In genomic region chr2:46942143-46942526, GRCh38 we compare ENCODE assay signal across 8 cellular contexts. TPM values are rescaled to one million over a fixed set of nuclear protein-coding genes. Genes with fewer than 3 reads are reported as not detected.
DNase-seq lines count a peak whose midpoint lies in the region; ATAC-seq and TF ChIP-seq lines count a peak whose summit lies in the region.

No MANE protein-coding gene starts in this region.

- no peaks in the 10 kb centered on the region for H3K9me2 ChIP-seq in Loucy (replicated peaks; ENCODE audit: low read depth, low read length)

- peak overlapping the region; percentile 98 to 100 (median 100) for H3K27ac Mint-ChIP-seq in CD8-positive, alpha-beta memory T cell
- no peak overlapping the region for H3K27ac Mint-ChIP-seq in neural progenitor cell

- peak overlapping the region; percentile 97 to 100 (median 99) for H3K4me3 Mint-ChIP-seq in CD8-positive, alpha-beta memory T cell
- H3K4me3 Mint-ChIP-seq in neural progenitor cell: peak overlapping the region; percentile 94

- no peaks in the 10 kb centered on the region for H3F3A ChIP-seq in Loucy (ENCODE audit: low read depth)
- H3F3A ChIP-seq in neural progenitor cell (ENCODE audit: low read depth): peaks cover 22% of the 10 kb centered on the region

- peaks cover 49 to 73% (median 69%) of the 10 kb centered on the region in 3 donors for H3K4me1 Mint-ChIP-seq in CD8-positive, alpha-beta memory T cell
- peaks cover 27% of the 10 kb centered on the region for H3K4me1 Mint-ChIP-seq in neural progenitor cell

- peak; percentile 31 for ATAC-seq in GM21528 (IDR thresholded peaks at IDR 0.05; ENCODE audit: low FRiP score, unreplicated experiment)

- CTCF ChIA-PET in CD8-positive, alpha-beta memory T cell (lab: Charles Lee): interaction anchor here (0.6 to 1.3 kb wide), 2 partner anchors 9 to 490 kb away, joined by 3 to 7 read pairs; no protein-coding TSS in a partner anchor

- peaks cover 0 to 1% of the 10 kb centered on the region in 2 donors for H3K27me3 Mint-ChIP-seq in CD8-positive, alpha-beta memory T cell
- H3K27me3 Mint-ChIP-seq in neural progenitor cell (ENCODE audit: insufficient read depth, low read depth): peaks cover 8% of the 10 kb centered on the region

- H3K4me3 ChIP-seq in CD8-positive, alpha-beta memory T cell (ENCODE audit: low read length): peak overlapping the region; percentile 96
- H3K4me3 ChIP-seq in Loucy (ENCODE audit: low read length, poor library complexity, severe bottlenecking): peak overlapping the region; percentile 96
- H3K4me3 ChIP-seq in esophagus (ENCODE audit: low read depth in 1 of 2, low read length in 2 of 2): peak overlapping the region; percentile 76 to 89
- peak overlapping the region; percentile 67 for H3K4me3 ChIP-seq in neural progenitor cell

- peaks cover 47% of the 10 kb centered on the region for H3K4me1 ChIP-seq in CD8-positive, alpha-beta memory T cell (ENCODE audit: insufficient read depth, low read length)
- peaks cover 61% of the 10 kb centered on the region for H3K4me1 ChIP-seq in Loucy (ENCODE audit: insufficient read depth, low read length, poor library complexity, severe bottlenecking)
- peaks cover 0 to 9% of the 10 kb centered on the region in 2 donors for H3K4me1 ChIP-seq in esophagus (ENCODE audit: control insufficient read depth in 2 of 2, insufficient read depth in 2 of 2, low read length in 1 of 2)
- H3K4me1 ChIP-seq in neural progenitor cell: peaks cover 11% of the 10 kb centered on the region

- POLR2A ChIA-PET in CD8-positive, alpha-beta memory T cell (lab: Charles Lee): no interaction called here

- no peaks in the 10 kb centered on the region for H3K36me3 ChIP-seq in CD8-positive, alpha-beta memory T cell (ENCODE audit: insufficient read depth, low read length)
- no peaks in the 10 kb centered on the region for H3K36me3 ChIP-seq in Loucy (ENCODE audit: insufficient read depth, low read length)
- peaks cover 0 to 2% of the 10 kb centered on the region in 2 donors for H3K36me3 ChIP-seq in esophagus (ENCODE audit: control insufficient read depth in 2 of 2, insufficient read depth in 2 of 2, low read length in 1 of 2)
- no peaks in the 10 kb centered on the region for H3K36me3 ChIP-seq in neural progenitor cell

- H3K4me2 ChIP-seq in Loucy (ENCODE audit: low read depth, low read length, poor library complexity, severe bottlenecking) (peak overlapping the region; percentile 99), neural progenitor cell (peak overlapping the region; percentile 99)

- H3K27me3 ChIP-seq in CD8-positive, alpha-beta memory T cell (ENCODE audit: insufficient read depth, low read length, poor library complexity, severe bottlenecking): no peaks in the 10 kb centered on the region
- H3K27me3 ChIP-seq in Loucy (ENCODE audit: insufficient read depth, low read length, poor library complexity, severe bottlenecking) (no peaks in the 10 kb centered on the region), esophagus (ENCODE audit: control insufficient read depth in 1 of 2, insufficient read depth in 2 of 2, low read length in 2 of 2) (no peaks in the 10 kb centered on the region), neural progenitor cell (peaks cover 8% of the 10 kb centered on the region)

- peaks cover 0 to 25% (median 6%) of the 10 kb centered on the region in 3 donors for H3K36me3 Mint-ChIP-seq in CD8-positive, alpha-beta memory T cell
- H3K36me3 Mint-ChIP-seq in neural progenitor cell: peaks cover 5% of the 10 kb centered on the region

- peak; percentile 65 to 84 (median 71) for DNase-seq in CD8-positive, alpha-beta memory T cell
- peak; percentile 64 for DNase-seq in activated CD8-positive, alpha-beta memory T cell treated with anti-CD3 and anti-CD28 coated beads, Interleukin-2, amount 50 U/mL, for 4 hours
- DNase-seq in neural progenitor cell (ENCODE audit: low spot score): peak; percentile 18
- no peak for DNase-seq in SW 1271 (lab: John Stamatoyannopoulos, UW)

- peak overlapping the region; percentile 96 for H2AFZ ChIP-seq in Loucy (ENCODE audit: low read length)
- H2AFZ ChIP-seq in neural progenitor cell (replicated peaks): peak overlapping the region; percentile 64

- 5 to 6% methylated on average over 10 of the region's 10 CpGs for WGBS in esophagus, 2 donors

- peak overlapping the region; percentile 96 for H3K27ac ChIP-seq in CD8-positive, alpha-beta memory T cell (ENCODE audit: low read depth, low read length)
- H3K27ac ChIP-seq in esophagus (ENCODE audit: low read depth in 2 of 2, low read length in 1 of 2) (peak overlapping the region; percentile 90 to 94), neural progenitor cell (no peak overlapping the region), temporal lobe (ENCODE audit: low read depth, low read length) (peak overlapping the region; percentile 69)

- H4K20me1 ChIP-seq in Loucy (ENCODE audit: insufficient read depth, low read length, poor library complexity, severe bottlenecking) (no peaks in the 10 kb centered on the region), neural progenitor cell (ENCODE audit: low read depth) (peaks cover 12% of the 10 kb centered on the region)

- H3K9me3 ChIP-seq in CD8-positive, alpha-beta memory T cell (ENCODE audit: low read length): no peaks in the 10 kb centered on the region
- H3K9me3 ChIP-seq in Loucy (ENCODE audit: insufficient read depth, low read depth, low read length): no peaks in the 10 kb centered on the region
- H3K9me3 ChIP-seq in esophagus (ENCODE audit: control insufficient read depth in 2 of 2, insufficient read depth in 1 of 2, low read depth in 1 of 2, low read length in 1 of 2): no peaks in the 10 kb centered on the region
- no peaks in the 10 kb centered on the region for H3K9me3 ChIP-seq in neural progenitor cell (ENCODE audit: low read depth)

- TF ChIP-seq CTCF in Loucy (conservative IDR thresholded peaks at IDR 0.05; ENCODE audit: low read length) (no peak), neural progenitor cell (IDR thresholded peaks at IDR 0.05) (no peak)

- H3K79me2 ChIP-seq in Loucy (ENCODE audit: insufficient read depth, low read length): peaks cover 56% of the 10 kb centered on the region
- no peaks in the 10 kb centered on the region for H3K79me2 ChIP-seq in neural progenitor cell (ENCODE audit: low read depth)

- H3K9ac ChIP-seq in Loucy (ENCODE audit: low read depth, low read length, poor library complexity, severe bottlenecking) (peak overlapping the region; percentile 90), neural progenitor cell (no peak overlapping the region)

- H3K9me3 Mint-ChIP-seq in CD8-positive, alpha-beta memory T cell: no peaks in the 10 kb centered on the region
- no peaks in the 10 kb centered on the region for H3K9me3 Mint-ChIP-seq in neural progenitor cell

RNA-seq across cellular contexts. Expression of gene TTC7A, which starts 1.1 kb away (rescaled TPM):
- 10 to 100 TPM; 50.8 to 54.1 TPM for total RNA-seq in CD8-positive, alpha-beta memory T cell
- polyA plus RNA-seq in CD8-positive, alpha-beta memory T cell: 20.0 TPM
- 10 to 100 TPM; 14.7 to 20.6 TPM for polyA plus RNA-seq in esophagus
- total RNA-seq in neural progenitor cell (ENCODE audit: low replicate concordance) (15.5 and 16.5 TPM in 2 replicates), temporal lobe (5.2 TPM)

RNA-seq across cellular contexts. Expression of gene MCFD2, which starts 26.5 kb away (rescaled TPM):
- total RNA-seq in CD8-positive, alpha-beta memory T cell: 10 to 100 TPM; 37.2 to 40.0 TPM
- polyA plus RNA-seq in CD8-positive, alpha-beta memory T cell: 22.7 TPM
- polyA plus RNA-seq in esophagus: 10 to 100 TPM; 12.4 to 20.4 TPM
- total RNA-seq in neural progenitor cell (ENCODE audit: low replicate concordance) (90.1 and 111 TPM in 2 replicates), temporal lobe (39.1 TPM)

Comparison
In these comparisons a context has a peak if more than half of its experiments do, and no peak if none do; other contexts are left out.
1. DNase-seq: peak in CD8-positive, alpha-beta memory T cell (5 of 5), activated CD8-positive, alpha-beta memory T cell treated with anti-CD3 and anti-CD28 coated beads, Interleukin-2, amount 50 U/mL, for 4 hours (single experiment) and neural progenitor cell (single experiment); none in SW 1271 (0 of 2).
2. Peak in every context shown above with its lines, with median percentiles within 50 percentile points of each other: H3K4me3 ChIP-seq.